ENCODE assay signal across 21 cellular contexts in genomic region chr4:112178731-112179130, GRCh38.
"Had no signal": no experiment of that assay in that cellular context is flagged by ENCODE, and none has a peak within 500 bp of the region (broad histone marks: within the 10 kb centered on the region; RNA-seq: fewer than 3 reads in every experiment).

No MANE protein-coding gene starts in this region.

- H3K27ac Mint-ChIP-seq: activated naive CD4-positive, alpha-beta T cell treated with anti-CD3 and anti-CD28 coated beads, Interleukin-2, amount 50 U/mL, for 24 hours; activated T-helper 1 cell treated with anti-CD3 and anti-CD28 coated beads, Interleukin-12 subunit alpha, Interleukin-12 subunit beta, Interleukin-2, Interleukin-4 antibody, amounts not matched to agents 30 ng/mL and 10 ng/mL and 1 ng/mL, durations not matched to agents 14 hours and 24 hours and 36 hours; natural killer cell treated with Interleukin-12 subunit alpha and Interleukin-12 subunit beta and Interleukin-15 and Interleukin-18, amount 100 ng/mL, for 72 hours had no signal

- H3K4me3 Mint-ChIP-seq: activated naive CD4-positive, alpha-beta T cell treated with anti-CD3 and anti-CD28 coated beads, Interleukin-2, amount 50 U/mL, for 24 hours; activated T-helper 1 cell treated with anti-CD3 and anti-CD28 coated beads, Interleukin-12 subunit alpha, Interleukin-12 subunit beta, Interleukin-2, Interleukin-4 antibody, amounts not matched to agents 30 ng/mL and 10 ng/mL and 1 ng/mL, durations not matched to agents 14 hours and 24 hours and 36 hours; natural killer cell treated with Interleukin-12 subunit alpha and Interleukin-12 subunit beta and Interleukin-15 and Interleukin-18, amount 100 ng/mL, for 72 hours had no signal

- DNase-seq: activated CD4-positive, alpha-beta T cell treated with anti-CD3 and anti-CD28 coated beads for 4 hours; activated CD4-positive, alpha-beta T cell treated with anti-CD3 and anti-CD28 coated beads, Interleukin-2, amount 50 U/mL, for 4 hours; activated gamma-delta T cell; activated T-cell treated with anti-CD3 and anti-CD28 coated beads for 4 hours; aorta; body of pancreas; dermis blood vessel endothelial cell; effector CD4-positive, alpha-beta T cell; esophagus squamous epithelium; heart left ventricle; hypothalamus; left lung; lower lobe of right lung; mucosa of descending colon; right cardiac atrium; spleen; stimulated activated naive CD4-positive, alpha-beta T cell; T-helper 9 cell had no signal

- H3K27me3 Mint-ChIP-seq: activated naive CD4-positive, alpha-beta T cell treated with anti-CD3 and anti-CD28 coated beads, Interleukin-2, amount 50 U/mL, for 24 hours; natural killer cell treated with Interleukin-12 subunit alpha and Interleukin-12 subunit beta and Interleukin-15 and Interleukin-18, amount 100 ng/mL, for 72 hours had no signal

- H3K9me3 Mint-ChIP-seq: activated naive CD4-positive, alpha-beta T cell treated with anti-CD3 and anti-CD28 coated beads, Interleukin-2, amount 50 U/mL, for 24 hours; activated T-helper 1 cell treated with anti-CD3 and anti-CD28 coated beads, Interleukin-12 subunit alpha, Interleukin-12 subunit beta, Interleukin-2, Interleukin-4 antibody, amounts not matched to agents 30 ng/mL and 10 ng/mL and 1 ng/mL, durations not matched to agents 14 hours and 24 hours and 36 hours; natural killer cell treated with Interleukin-12 subunit alpha and Interleukin-12 subunit beta and Interleukin-15 and Interleukin-18, amount 100 ng/mL, for 72 hours had no signal
